ENCODE assay signal across 8 cellular contexts in genomic region chr2:99488999-99489757, GRCh38. TPM values are rescaled to one million over a fixed set of nuclear protein-coding genes. Genes with fewer than 3 reads are reported as not detected.
DNase-seq lines count a peak whose midpoint lies in the region; ATAC-seq and TF ChIP-seq lines count a peak whose summit lies in the region.

No MANE protein-coding gene starts in this region.

- H3K27me3 ChIP-seq in HUES48 (ENCODE audit: control insufficient read depth, insufficient read depth, low read length) (no peaks in the 10 kb centered on the region), body of pancreas (no peaks in the 10 kb centered on the region), sigmoid colon (no peaks in the 10 kb centered on the region)

- no peaks in the 10 kb centered on the region for H3K36me3 Mint-ChIP-seq in T-cell

- no peaks in the 10 kb centered on the region for H3K9me3 Mint-ChIP-seq in T-cell

- peak overlapping the region; percentile 90 to 97 for H3K27ac Mint-ChIP-seq in T-cell

- H3K4me1 ChIP-seq in HUES48 (ENCODE audit: control insufficient read depth, insufficient read depth, low read length) (peaks cover 32% of the 10 kb centered on the region), body of pancreas (peaks cover 32% of the 10 kb centered on the region), sigmoid colon (peaks cover 0 to 35% (median 22%) of the 10 kb centered on the region in 4 donors)

- no peak for TF ChIP-seq CTCF in body of pancreas (IDR thresholded peaks at IDR 0.05)
- TF ChIP-seq CTCF in sigmoid colon (IDR thresholded peaks at IDR 0.05) = no peak

- no peaks in the 10 kb centered on the region for H3K9me3 ChIP-seq in HUES48 (ENCODE audit: control insufficient read depth, insufficient read depth, low read length)
- no peaks in the 10 kb centered on the region for H3K9me3 ChIP-seq in body of pancreas
- no peaks in the 10 kb centered on the region for H3K9me3 ChIP-seq in sigmoid colon

- H3K27ac ChIP-seq in HUES48 (ENCODE audit: low read depth, low read length) = peak overlapping the region; percentile 93
- H3K27ac ChIP-seq in body of pancreas = peak overlapping the region; percentile 92 to 97 (median 96)
- peak overlapping the region; percentile 95 to 100 (median 98) for H3K27ac ChIP-seq in sigmoid colon

- POLR2A ChIA-PET in T-cell (lab: Charles Lee) = no interaction called here

- intact Hi-C loops in body of pancreas (cut with DNase I) = no loop called here
- intact Hi-C loops in sigmoid colon (cut with DNase I) = loop anchor here (5.0 to 10.0 kb wide), 2 partner anchors 37 to 54 kb away; no protein-coding TSS in a partner anchor

- H3K4me3 Mint-ChIP-seq in T-cell = peak overlapping the region; percentile 96 to 99 (median 97)

- H3K9ac ChIP-seq in HUES48 (ENCODE audit: low read depth, low read length) = peak overlapping the region; percentile 90

- CTCF ChIA-PET in T-cell (lab: Charles Lee) = no interaction called here

- DNase-seq in D341Med (ENCODE audit: low spot score) (peak; percentile 70), T-cell (peak in 32 of 34 experiments; percentile 14 to 59 (median 32)), body of pancreas (peak; percentile 70 to 78 (median 74)), sigmoid colon (peak; percentile 85), NCI-H187 treated with DMSO at 0.1 percent for 48 hours (lab: John Stamatoyannopoulos, UW) (no peak)

- 0% methylated on average over 32 to 76 of the region's 95 CpGs for WGBS in body of pancreas, 2 donors
- WGBS in sigmoid colon, 2 donors = 0% methylated on average over 95 of the region's 95 CpGs

- H3K4me3 ChIP-seq in HUES48 (ENCODE audit: low read depth, low read length) (peak overlapping the region; percentile 93), body of pancreas (peak overlapping the region; percentile 81 to 83), iPS-11a (ENCODE audit: low read depth, low read length) (peak overlapping the region; percentile 86), sigmoid colon (peak overlapping the region; percentile 61 to 99 (median 96))

- H3K36me3 ChIP-seq in HUES48 (ENCODE audit: control insufficient read depth, insufficient read depth, low read length) (no peaks in the 10 kb centered on the region; the same call in 1 of the 2 replicates), body of pancreas (replicated peaks in 1 of 2; ENCODE audit: insufficient read depth in 1 of 2, low read depth in 2 of 2) (no peaks in the 10 kb centered on the region), sigmoid colon (no peaks in the 10 kb centered on the region)

- ATAC-seq in GM21390 (IDR thresholded peaks at IDR 0.05; ENCODE audit: unreplicated experiment) (peak; percentile 31), T-cell (replicated peaks in 1 of 4) (peak; percentile 29 to 37 (median 33)), body of pancreas (peak; percentile 69)

- peak in 1 of 3 donors; percentile 15 for TF ChIP-seq POLR2A in body of pancreas (IDR thresholded peaks at IDR 0.05)
- TF ChIP-seq POLR2A in sigmoid colon (IDR thresholded peaks at IDR 0.05) = no peak

- H3K4me1 Mint-ChIP-seq in T-cell = peaks cover 47 to 51% (median 48%) of the 10 kb centered on the region in 3 donors

- no peaks in the 10 kb centered on the region for H3K27me3 Mint-ChIP-seq in T-cell

- TF ChIP-seq EP300 in sigmoid colon (IDR thresholded peaks at IDR 0.05) = no peak

RNA-seq across cellular contexts. Expression of gene REV1, which starts 0.6 kb away (rescaled TPM):
- total RNA-seq in T-cell = 10 to 100 TPM; 48.0 to 59.9 (median 50.3) TPM
- total RNA-seq in body of pancreas = 10 to 100 TPM; 27.0 to 51.1 TPM
- 10 to 100 TPM; 41.7 to 73.1 (median 46.7) TPM for total RNA-seq in sigmoid colon
- polyA plus RNA-seq in sigmoid colon = 10 to 100 TPM in 1 of 3 donors, 1 to 10 TPM in 2; 7.2 to 16.2 (median 7.2) TPM
